ENCODE assay signal across 20 cellular contexts in genomic region chr6:166778776-166779175, GRCh38.
"Had no signal": no experiment of that assay in that cellular context is flagged by ENCODE, and none has a peak within 500 bp of the region (broad histone marks: within the 10 kb centered on the region; RNA-seq: fewer than 3 reads in every experiment).

No MANE protein-coding gene starts in this region.

- H3K27ac Mint-ChIP-seq: dendritic cell treated with granulocyte-macrophage colony-stimulating factor and Interleukin-4, amounts not matched to agents 40 ng/mL and 50 ng/mL, for 4 days; stimulated activated memory B cell treated with anti-CD40 and anti-IgM and Interleukin-4, amounts not matched to agents 10 μg/mL and 1 μg/mL and 100 μg/mL, for 72 hours; stimulated activated naive CD8-positive, alpha-beta T cell treated with anti-CD3 and anti-CD28 coated beads, Interleukin-15, Interleukin-2, amounts not matched to agents 100 ng/mL and 50 ng/mL, for 24 hours had no signal

- H3K4me1 ChIP-seq: parathyroid adenoma, prostate gland, right lobe of liver, upper lobe of right lung had no signal

- H3K36me3 ChIP-seq: esophagus squamous epithelium, gastroesophageal sphincter, prostate gland, right lobe of liver, tibial nerve, upper lobe of right lung had no signal

- H3K9me3 Mint-ChIP-seq: central memory CD8-positive, alpha-beta T cell; dendritic cell treated with granulocyte-macrophage colony-stimulating factor and Interleukin-4, amounts not matched to agents 40 ng/mL and 50 ng/mL, for 4 days; naive thymus-derived CD8-positive, alpha-beta T cell; neural crest cell; stimulated activated memory B cell treated with anti-CD40 and anti-IgM and Interleukin-4, amounts not matched to agents 10 μg/mL and 1 μg/mL and 100 μg/mL, for 72 hours; stimulated activated naive CD8-positive, alpha-beta T cell treated with anti-CD3 and anti-CD28 coated beads, Interleukin-15, Interleukin-2, amounts not matched to agents 100 ng/mL and 50 ng/mL, for 24 hours had no signal

- H3K36me3 Mint-ChIP-seq: naive thymus-derived CD8-positive, alpha-beta T cell; stimulated activated memory B cell treated with anti-CD40 and anti-IgM and Interleukin-4, amounts not matched to agents 10 μg/mL and 1 μg/mL and 100 μg/mL, for 72 hours had no signal

- H3K27ac ChIP-seq: esophagus squamous epithelium, gastroesophageal sphincter, parathyroid adenoma, prostate gland, right lobe of liver, testis, tibial nerve, upper lobe of right lung had no signal

- H3K9ac ChIP-seq: parathyroid adenoma had no signal

- H3K27me3 Mint-ChIP-seq: stimulated activated memory B cell treated with anti-CD40 and anti-IgM and Interleukin-4, amounts not matched to agents 10 μg/mL and 1 μg/mL and 100 μg/mL, for 72 hours had no signal

- H3K27me3 ChIP-seq: gastroesophageal sphincter, right lobe of liver, testis, tibial nerve, upper lobe of right lung had no signal

- H2AFZ ChIP-seq: parathyroid adenoma had no signal

- H3K4me3 Mint-ChIP-seq: central memory CD8-positive, alpha-beta T cell; dendritic cell treated with granulocyte-macrophage colony-stimulating factor and Interleukin-4, amounts not matched to agents 40 ng/mL and 50 ng/mL, for 4 days; naive thymus-derived CD8-positive, alpha-beta T cell; neural crest cell; stimulated activated memory B cell treated with anti-CD40 and anti-IgM and Interleukin-4, amounts not matched to agents 10 μg/mL and 1 μg/mL and 100 μg/mL, for 72 hours; stimulated activated naive CD8-positive, alpha-beta T cell treated with anti-CD3 and anti-CD28 coated beads, Interleukin-15, Interleukin-2, amounts not matched to agents 100 ng/mL and 50 ng/mL, for 24 hours had no signal

- H3K4me3 ChIP-seq: esophagus squamous epithelium, gastroesophageal sphincter, mucosa of descending colon, prostate gland, right lobe of liver, testis, tibial nerve, upper lobe of right lung had no signal

- H3K9me3 ChIP-seq: esophagus squamous epithelium, gastroesophageal sphincter, mucosa of descending colon, prostate gland, right lobe of liver, testis, tibial nerve, upper lobe of right lung had no signal

- DNase-seq: esophagus squamous epithelium; foreskin fibroblast; left colon; left ventricle myocardium superior; mammary epithelial cell; naive thymus-derived CD8-positive, alpha-beta T cell; right lobe of liver; stimulated activated CD4-positive, alpha-beta T cell treated with anti-CD3 and anti-CD28 coated beads, Interleukin-4, amount 100 ng/mL, for 1 hour; testis; upper lobe of right lung had no signal

- H3K79me2 ChIP-seq: parathyroid adenoma had no signal

- H3K4me1 Mint-ChIP-seq: neural crest cell had no signal
